8 cellular contexts compared by ENCODE assay signal in genomic region chr6:131950767-131951575, GRCh38. TPM values are rescaled to one million over a fixed set of nuclear protein-coding genes. Genes with fewer than 3 reads are reported as not detected.
DNase-seq lines count a peak whose midpoint lies in the region; ATAC-seq and TF ChIP-seq lines count a peak whose summit lies in the region.

A gene with protein sequence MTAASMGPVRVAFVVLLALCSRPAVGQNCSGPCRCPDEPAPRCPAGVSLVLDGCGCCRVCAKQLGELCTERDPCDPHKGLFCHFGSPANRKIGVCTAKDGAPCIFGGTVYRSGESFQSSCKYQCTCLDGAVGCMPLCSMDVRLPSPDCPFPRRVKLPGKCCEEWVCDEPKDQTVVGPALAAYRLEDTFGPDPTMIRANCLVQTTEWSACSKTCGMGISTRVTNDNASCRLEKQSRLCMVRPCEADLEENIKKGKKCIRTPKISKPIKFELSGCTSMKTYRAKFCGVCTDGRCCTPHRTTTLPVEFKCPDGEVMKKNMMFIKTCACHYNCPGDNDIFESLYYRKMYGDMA (minus strand): TSS chr6:131951372. CDS start chr6:131951172, 200 bp downstream.

- H3K4me1 ChIP-seq in BE2C, result peaks cover 3% of the 10 kb centered on the region; the same call in 1 of the 2 replicates
- no peaks in the 10 kb centered on the region for H3K4me1 ChIP-seq in endocrine pancreas (ENCODE audit: control insufficient read depth, insufficient read depth, low read length)
- peaks cover 0 to 12% (median 0%) of the 10 kb centered on the region in 4 donors for H3K4me1 ChIP-seq in right lobe of liver
- peaks cover 20% of the 10 kb centered on the region for H3K4me1 ChIP-seq in stomach smooth muscle (ENCODE audit: control insufficient read depth, insufficient read depth, low read length)

- DNase-seq in BE2C (peak; percentile 13), SK-N-MC (ENCODE audit: low read depth, low spot score) (no peak), right lobe of liver (peak; percentile 83 to 86 (median 85))

- 0% methylated on average over 3 of the region's 97 CpGs for WGBS in right lobe of liver (ENCODE audit: insufficient coverage, low coverage, low lambda C conversion rate, missing lambda C conversion rate)

- H3K4me3 ChIP-seq in BE2C (ENCODE audit: low read depth, low read length) (peak within 1 kb of the TSS; percentile 49), SK-N-MC (peak within 1 kb of the TSS; percentile 85), endocrine pancreas (ENCODE audit: control insufficient read depth, insufficient read depth, low read length) (peak within 1 kb of the TSS; percentile 48), right lobe of liver (peak within 1 kb of the TSS; percentile 61 to 66 (median 64)), stomach smooth muscle (ENCODE audit: low read length in 2 of 2) (peak within 1 kb of the TSS; percentile 89 to 91)

- peaks cover 43% of the 10 kb centered on the region for H3K27me3 ChIP-seq in BE2C
- no peaks in the 10 kb centered on the region for H3K27me3 ChIP-seq in endocrine pancreas (ENCODE audit: control insufficient read depth, insufficient read depth, low read length)
- no peaks in the 10 kb centered on the region for H3K27me3 ChIP-seq in right lobe of liver
- no peaks in the 10 kb centered on the region for H3K27me3 ChIP-seq in stomach smooth muscle (ENCODE audit: control insufficient read depth in 1 of 2, insufficient read depth in 2 of 2, low read length in 2 of 2)

- H3K9me3 ChIP-seq in BE2C (no peaks in the 10 kb centered on the region), SK-N-MC (ENCODE audit: low read depth, low read length) (no peaks in the 10 kb centered on the region), endocrine pancreas (ENCODE audit: control insufficient read depth, low read length) (no peaks in the 10 kb centered on the region), right lobe of liver (no peaks in the 10 kb centered on the region), stomach smooth muscle (ENCODE audit: control insufficient read depth in 2 of 2, low read length in 2 of 2) (no peaks in the 10 kb centered on the region)

- TF ChIP-seq POLR2A in right lobe of liver (IDR thresholded peaks at IDR 0.05), result peak; percentile 97

- peak; percentile 34 for ATAC-seq in GM19463 (IDR thresholded peaks at IDR 0.05; ENCODE audit: unreplicated experiment)
- peak; percentile 77 to 90 (median 83) for ATAC-seq in right lobe of liver
- no peak for ATAC-seq in GM21825 (IDR thresholded peaks at IDR 0.05; ENCODE audit: unreplicated experiment)
- no peak for ATAC-seq in HG02981 (IDR thresholded peaks at IDR 0.05; ENCODE audit: unreplicated experiment)

- H3K36me3 ChIP-seq in BE2C (no peaks in the 10 kb centered on the region), SK-N-MC (ENCODE audit: insufficient read depth, low read length) (0 out of 2 replicates have a peak, but pooled peaks cover 2% of the 10 kb centered on the region), endocrine pancreas (ENCODE audit: control insufficient read depth, insufficient read depth, low read length) (no peaks in the 10 kb centered on the region), right lobe of liver (peaks cover 0 to 7% (median 5%) of the 10 kb centered on the region in 4 donors), stomach smooth muscle (ENCODE audit: control insufficient read depth in 2 of 2, insufficient read depth in 2 of 2, low read length in 2 of 2) (peaks cover 0 to 3% of the 10 kb centered on the region in 2 donors)

- 0 out of 2 replicates have a peak within 1 kb of the TSS, but pooled peaks have one; percentile 5 for H3K27ac ChIP-seq in SK-N-MC
- H3K27ac ChIP-seq in right lobe of liver, result peak within 1 kb of the TSS; percentile 75 to 83 (median 81)
- H3K27ac ChIP-seq in stomach smooth muscle (ENCODE audit: low read length), result peak within 1 kb of the TSS; percentile 91

- TF ChIP-seq CTCF in BE2C (IDR thresholded peaks at IDR 0.05; ENCODE audit: low read depth, low read length) (no peak), right lobe of liver (IDR thresholded peaks at IDR 0.05) (peak in 1 of 4 donors; percentile 1)

- intact Hi-C loops in right lobe of liver (cut with DNase I), result no loop called here

- H3K9ac ChIP-seq in SK-N-MC (ENCODE audit: insufficient read length), result peak within 1 kb of the TSS; percentile 57
- H3K9ac ChIP-seq in endocrine pancreas (ENCODE audit: control insufficient read depth, insufficient read depth, low read length), result peak within 1 kb of the TSS; percentile 66
- H3K9ac ChIP-seq in stomach smooth muscle (ENCODE audit: low read length in 2 of 2), result peak within 1 kb of the TSS; percentile 79 to 84

RNA-seq across cellular contexts. Expression of the gene that starts here (rescaled TPM):
- 0.25 TPM for polyA plus RNA-seq in BE2C (2012; ENCODE audit: insufficient read depth, insufficient read length, low read depth)
- total RNA-seq in right lobe of liver, result 10 to 100 TPM in 5 of 6 experiments, 1 to 10 TPM in 1; 3.4 to 82.9 (median 54.3) TPM

Comparison
In these comparisons a context has a peak if more than half of its experiments do, and no peak if none do; other contexts are left out.
1. ATAC-seq: peak in GM19463 (single experiment) and right lobe of liver (4 of 4); none in GM21825 (single experiment) and HG02981 (single experiment).
2. H3K27ac ChIP-seq: peak in every context shown above with its lines; median percentile 91 in stomach smooth muscle; 81 in right lobe of liver; 5 in SK-N-MC.
3. Peak in every context shown above with its lines, with median percentiles within 50 percentile points of each other: H3K4me3 ChIP-seq and H3K9ac ChIP-seq.